Comparison of ENCODE assay signal across 1 cellular context in genomic region chr11:43311791-43312607, GRCh38.
TF ChIP-seq lines count a peak whose summit lies in the region.

Gene API5 (plus strand): TSS chr11:43311996. CDS start chr11:43312128, 132 bp downstream.

TF ChIP-seq in K562, 482 proteins besides CTCF, POLR2A, EP300 and RAD21 (continued from another document and continues in another):
- TF ChIP-seq AFF4 (CRISPR knock-in tag; IDR thresholded peaks at IDR 0.05): 0 out of 2 replicates have a peak, but pooled peaks have one; percentile 39
- peak; percentile 93 for TF ChIP-seq ZBTB7A (IDR thresholded peaks at IDR 0.05; ENCODE audit: borderline replicate concordance, control insufficient read depth, low read depth, low read length)
- no peak for TF ChIP-seq TARDBP (IDR thresholded peaks at IDR 0.05)
- peak; percentile 60 for TF ChIP-seq POLR2H (tag; IDR thresholded peaks at IDR 0.05; ENCODE audit: low read depth)
- TF ChIP-seq SMC3 (conservative IDR thresholded peaks at IDR 0.05; ENCODE audit: insufficient read depth, low read depth, low read length): peak; percentile 39; the same call in 1 of the 2 replicates
- TF ChIP-seq SMARCE1 (IDR thresholded peaks at IDR 0.05): 0 out of 2 replicates have a peak, but pooled peaks have one; percentile 19
- TF ChIP-seq STAT5B (CRISPR knock-in tag; IDR thresholded peaks at IDR 0.05): no peak
- TF ChIP-seq DLX4 (CRISPR knock-in tag; IDR thresholded peaks at IDR 0.05): no peak
- TF ChIP-seq MEIS2 (IDR thresholded peaks at IDR 0.05; ENCODE audit: partially characterized antibody): peak; percentile 57
- no peak for TF ChIP-seq EHMT2 (IDR thresholded peaks at IDR 0.05)
- 0 out of 2 replicates have a peak, but pooled peaks have one; percentile 41 for TF ChIP-seq GABPB1 (CRISPR knock-in tag; IDR thresholded peaks at IDR 0.05)
- TF ChIP-seq ZFX (CRISPR knock-in tag; IDR thresholded peaks at IDR 0.05): peak; percentile 96
- no peak for TF ChIP-seq NCOA4 (IDR thresholded peaks at IDR 0.05; ENCODE audit: partially characterized antibody)
- 0 out of 2 replicates have a peak, but pooled peaks have one; percentile 50 for TF ChIP-seq ETS1 (conservative IDR thresholded peaks at IDR 0.05; ENCODE audit: control insufficient read depth, low read depth, low read length)
- TF ChIP-seq CTCFL (IDR thresholded peaks at IDR 0.05; ENCODE audit: borderline replicate concordance, insufficient read depth, low read depth, low read length, poor library complexity, severe bottlenecking): peak; percentile 72
- peak in 1 of 2 experiments; percentile 44; a peak in 1 of 4 replicates for TF ChIP-seq MLLT1 (IDR thresholded peaks at IDR 0.05)
- no peak for TF ChIP-seq ZNF695 (CRISPR knock-in tag; IDR thresholded peaks at IDR 0.05)
- TF ChIP-seq CC2D1A (IDR thresholded peaks at IDR 0.05): peak; percentile 83
- no peak for TF ChIP-seq ZNF398 (CRISPR knock-in tag; IDR thresholded peaks at IDR 0.05)
- peak; percentile 5; the same call in 1 of the 2 replicates for TF ChIP-seq ATF4 (CRISPR knock-in tag; IDR thresholded peaks at IDR 0.05)
- no peak for TF ChIP-seq ZKSCAN8 (CRISPR knock-in tag; IDR thresholded peaks at IDR 0.05)
- TF ChIP-seq PHF20 (IDR thresholded peaks at IDR 0.05; ENCODE audit: partially characterized antibody): peak; percentile 78
- TF ChIP-seq SIN3A (IDR thresholded peaks at IDR 0.05; ENCODE audit: borderline replicate concordance in 2 of 2, control insufficient read depth in 1 of 2, low read depth in 2 of 2, low read length in 2 of 2): peak; percentile 17 to 81; a peak in 2 of 4 replicates
- TF ChIP-seq FOSL1 (tag; conservative IDR thresholded peaks at IDR 0.05): peak; percentile 40; the same call in 1 of the 2 replicates
- 0 out of 2 replicates have a peak, but pooled peaks have one; percentile 43 for TF ChIP-seq IRF1 (CRISPR knock-in tag; IDR thresholded peaks at IDR 0.05; ENCODE audit: borderline replicate concordance)
- peak; percentile 68; the same call in 1 of the 2 replicates for TF ChIP-seq PML (IDR thresholded peaks at IDR 0.05; ENCODE audit: low read length)
- TF ChIP-seq L3MBTL2 (IDR thresholded peaks at IDR 0.05): peak; percentile 68
- no peak for TF ChIP-seq XRCC4 (IDR thresholded peaks at IDR 0.05; ENCODE audit: extremely low read depth, insufficient read depth, insufficient read length)
- TF ChIP-seq ZNF431 (CRISPR knock-in tag; IDR thresholded peaks at IDR 0.05): 0 out of 2 replicates have a peak, but pooled peaks have one; percentile 15
- peak; percentile 49; the same call in 1 of the 2 replicates for TF ChIP-seq E2F3 (CRISPR knock-in tag; IDR thresholded peaks at IDR 0.05)
- TF ChIP-seq ZNF408 (CRISPR knock-in tag; IDR thresholded peaks at IDR 0.05; ENCODE audit: low read depth): no peak
- TF ChIP-seq CHD1 (IDR thresholded peaks at IDR 0.05; ENCODE audit: low read length): peak; percentile 91
- no peak for TF ChIP-seq RFX7 (CRISPR knock-in tag; IDR thresholded peaks at IDR 0.05)
- TF ChIP-seq MAFK (IDR thresholded peaks at IDR 0.05; ENCODE audit: low read length): peak; percentile 16; the same call in 1 of the 2 replicates
- peak; percentile 77 for TF ChIP-seq MYC (IDR thresholded peaks at IDR 0.05; ENCODE audit: low read depth, low read length)
- TF ChIP-seq MYC (CRISPR knock-in tag; IDR thresholded peaks at IDR 0.05; ENCODE audit: borderline replicate concordance, low read depth): peak; percentile 74; the same call in 1 of the 2 replicates
- TF ChIP-seq BRF1 (IDR thresholded peaks at IDR 0.05; ENCODE audit: borderline replicate concordance, extremely low read depth, insufficient read length): no peak
- no peak for TF ChIP-seq BRF2 (IDR thresholded peaks at IDR 0.05; ENCODE audit: borderline replicate concordance, insufficient read depth, insufficient read length)
- TF ChIP-seq RB1 (IDR thresholded peaks at IDR 0.05; ENCODE audit: low read depth): peak; percentile 87
- TF ChIP-seq KDM4B (IDR thresholded peaks at IDR 0.05; ENCODE audit: borderline replicate concordance in 2 of 2, low read depth in 1 of 2): peak in 1 of 2 experiments; percentile 66; a peak in 1 of 4 replicates
- TF ChIP-seq HINFP (tag; conservative IDR thresholded peaks at IDR 0.05; ENCODE audit: low read depth): no peak
- TF ChIP-seq TRIM24 (IDR thresholded peaks at IDR 0.05): 0 out of 4 replicates have a peak, but pooled peaks of 1 of the 2 experiments have one; percentile 35
- TF ChIP-seq CCNT2 (IDR thresholded peaks at IDR 0.05; ENCODE audit: borderline replicate concordance, extremely low read depth, insufficient read length, low read depth, low read length): peak; percentile 78
- TF ChIP-seq FOXJ2 (tag; IDR thresholded peaks at IDR 0.05): 0 out of 2 replicates have a peak, but pooled peaks have one; percentile 36
- TF ChIP-seq TFAM (CRISPR knock-in tag; conservative IDR thresholded peaks at IDR 0.05): no peak
- peak; percentile 87 to 94 for TF ChIP-seq MAZ (CRISPR knock-in tag; conservative IDR thresholded peaks at IDR 0.05 in 1 of 2, IDR thresholded peaks at IDR 0.05 in 1 of 2)
- peak; percentile 77 for TF ChIP-seq JUND (IDR thresholded peaks at IDR 0.05; ENCODE audit: borderline replicate concordance, low read depth, low read length)
- TF ChIP-seq JUND (tag; IDR thresholded peaks at IDR 0.05; ENCODE audit: borderline replicate concordance, low read depth, low read length): no peak; the same call in 2 of the 3 replicates
